In genomic region chr4:82899339-82899738, GRCh38 we compare ENCODE assay signal across 1 cellular context.
TF ChIP-seq lines count a peak whose summit lies in the region.

No MANE protein-coding gene starts in this region.

TF ChIP-seq in GM12878, 131 proteins besides CTCF, POLR2A, EP300 and RAD21 (continued from another document):
- TF ChIP-seq, protein P1, sequence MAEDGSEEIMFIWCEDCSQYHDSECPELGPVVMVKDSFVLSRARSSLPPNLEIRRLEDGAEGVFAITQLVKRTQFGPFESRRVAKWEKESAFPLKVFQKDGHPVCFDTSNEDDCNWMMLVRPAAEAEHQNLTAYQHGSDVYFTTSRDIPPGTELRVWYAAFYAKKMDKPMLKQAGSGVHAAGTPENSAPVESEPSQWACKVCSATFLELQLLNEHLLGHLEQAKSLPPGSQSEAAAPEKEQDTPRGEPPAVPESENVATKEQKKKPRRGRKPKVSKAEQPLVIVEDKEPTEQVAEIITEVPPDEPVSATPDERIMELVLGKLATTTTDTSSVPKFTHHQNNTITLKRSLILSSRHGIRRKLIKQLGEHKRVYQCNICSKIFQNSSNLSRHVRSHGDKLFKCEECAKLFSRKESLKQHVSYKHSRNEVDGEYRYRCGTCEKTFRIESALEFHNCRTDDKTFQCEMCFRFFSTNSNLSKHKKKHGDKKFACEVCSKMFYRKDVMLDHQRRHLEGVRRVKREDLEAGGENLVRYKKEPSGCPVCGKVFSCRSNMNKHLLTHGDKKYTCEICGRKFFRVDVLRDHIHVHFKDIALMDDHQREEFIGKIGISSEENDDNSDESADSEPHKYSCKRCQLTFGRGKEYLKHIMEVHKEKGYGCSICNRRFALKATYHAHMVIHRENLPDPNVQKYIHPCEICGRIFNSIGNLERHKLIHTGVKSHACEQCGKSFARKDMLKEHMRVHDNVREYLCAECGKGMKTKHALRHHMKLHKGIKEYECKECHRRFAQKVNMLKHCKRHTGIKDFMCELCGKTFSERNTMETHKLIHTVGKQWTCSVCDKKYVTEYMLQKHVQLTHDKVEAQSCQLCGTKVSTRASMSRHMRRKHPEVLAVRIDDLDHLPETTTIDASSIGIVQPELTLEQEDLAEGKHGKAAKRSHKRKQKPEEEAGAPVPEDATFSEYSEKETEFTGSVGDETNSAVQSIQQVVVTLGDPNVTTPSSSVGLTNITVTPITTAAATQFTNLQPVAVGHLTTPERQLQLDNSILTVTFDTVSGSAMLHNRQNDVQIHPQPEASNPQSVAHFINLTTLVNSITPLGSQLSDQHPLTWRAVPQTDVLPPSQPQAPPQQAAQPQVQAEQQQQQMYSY (CRISPR knock-in tag; IDR thresholded peaks at IDR 0.05) = no peak
- no peak for TF ChIP-seq RBBP5 (conservative IDR thresholded peaks at IDR 0.05)
- TF ChIP-seq, protein P2, sequence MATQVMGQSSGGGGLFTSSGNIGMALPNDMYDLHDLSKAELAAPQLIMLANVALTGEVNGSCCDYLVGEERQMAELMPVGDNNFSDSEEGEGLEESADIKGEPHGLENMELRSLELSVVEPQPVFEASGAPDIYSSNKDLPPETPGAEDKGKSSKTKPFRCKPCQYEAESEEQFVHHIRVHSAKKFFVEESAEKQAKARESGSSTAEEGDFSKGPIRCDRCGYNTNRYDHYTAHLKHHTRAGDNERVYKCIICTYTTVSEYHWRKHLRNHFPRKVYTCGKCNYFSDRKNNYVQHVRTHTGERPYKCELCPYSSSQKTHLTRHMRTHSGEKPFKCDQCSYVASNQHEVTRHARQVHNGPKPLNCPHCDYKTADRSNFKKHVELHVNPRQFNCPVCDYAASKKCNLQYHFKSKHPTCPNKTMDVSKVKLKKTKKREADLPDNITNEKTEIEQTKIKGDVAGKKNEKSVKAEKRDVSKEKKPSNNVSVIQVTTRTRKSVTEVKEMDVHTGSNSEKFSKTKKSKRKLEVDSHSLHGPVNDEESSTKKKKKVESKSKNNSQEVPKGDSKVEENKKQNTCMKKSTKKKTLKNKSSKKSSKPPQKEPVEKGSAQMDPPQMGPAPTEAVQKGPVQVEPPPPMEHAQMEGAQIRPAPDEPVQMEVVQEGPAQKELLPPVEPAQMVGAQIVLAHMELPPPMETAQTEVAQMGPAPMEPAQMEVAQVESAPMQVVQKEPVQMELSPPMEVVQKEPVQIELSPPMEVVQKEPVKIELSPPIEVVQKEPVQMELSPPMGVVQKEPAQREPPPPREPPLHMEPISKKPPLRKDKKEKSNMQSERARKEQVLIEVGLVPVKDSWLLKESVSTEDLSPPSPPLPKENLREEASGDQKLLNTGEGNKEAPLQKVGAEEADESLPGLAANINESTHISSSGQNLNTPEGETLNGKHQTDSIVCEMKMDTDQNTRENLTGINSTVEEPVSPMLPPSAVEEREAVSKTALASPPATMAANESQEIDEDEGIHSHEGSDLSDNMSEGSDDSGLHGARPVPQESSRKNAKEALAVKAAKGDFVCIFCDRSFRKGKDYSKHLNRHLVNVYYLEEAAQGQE (IDR thresholded peaks at IDR 0.05; ENCODE audit: low read depth, low read length) = no peak
- no peak for TF ChIP-seq MEF2B (IDR thresholded peaks at IDR 0.05; ENCODE audit: partially characterized antibody, poor library complexity, severe bottlenecking)
- TF ChIP-seq NR2F1 (conservative IDR thresholded peaks at IDR 0.05) = no peak
- TF ChIP-seq CBFB (IDR thresholded peaks at IDR 0.05; ENCODE audit: low read depth) = no peak
- TF ChIP-seq SMAD5 (IDR thresholded peaks at IDR 0.05; ENCODE audit: low read depth) = no peak
- no peak for TF ChIP-seq ZNF274 (IDR thresholded peaks at IDR 0.05; ENCODE audit: insufficient read depth, insufficient read length)
- TF ChIP-seq FOS (IDR thresholded peaks at IDR 0.05; ENCODE audit: borderline replicate concordance, extremely low read depth, insufficient read length) = no peak
- TF ChIP-seq ATF7 (IDR thresholded peaks at IDR 0.05; ENCODE audit: low read depth) = no peak
